ENCODE assay signal across 8 cellular contexts in genomic region chr3:154323921-154324738, GRCh38. TPM values are rescaled to one million over a fixed set of nuclear protein-coding genes. Genes with fewer than 3 reads are reported as not detected.
A peak's percentile ranks its signal among the peaks of the same experiment; 100 is the strongest.
DNase-seq lines count a peak whose midpoint lies in the region; ATAC-seq and TF ChIP-seq lines count a peak whose summit lies in the region.

A gene with protein sequence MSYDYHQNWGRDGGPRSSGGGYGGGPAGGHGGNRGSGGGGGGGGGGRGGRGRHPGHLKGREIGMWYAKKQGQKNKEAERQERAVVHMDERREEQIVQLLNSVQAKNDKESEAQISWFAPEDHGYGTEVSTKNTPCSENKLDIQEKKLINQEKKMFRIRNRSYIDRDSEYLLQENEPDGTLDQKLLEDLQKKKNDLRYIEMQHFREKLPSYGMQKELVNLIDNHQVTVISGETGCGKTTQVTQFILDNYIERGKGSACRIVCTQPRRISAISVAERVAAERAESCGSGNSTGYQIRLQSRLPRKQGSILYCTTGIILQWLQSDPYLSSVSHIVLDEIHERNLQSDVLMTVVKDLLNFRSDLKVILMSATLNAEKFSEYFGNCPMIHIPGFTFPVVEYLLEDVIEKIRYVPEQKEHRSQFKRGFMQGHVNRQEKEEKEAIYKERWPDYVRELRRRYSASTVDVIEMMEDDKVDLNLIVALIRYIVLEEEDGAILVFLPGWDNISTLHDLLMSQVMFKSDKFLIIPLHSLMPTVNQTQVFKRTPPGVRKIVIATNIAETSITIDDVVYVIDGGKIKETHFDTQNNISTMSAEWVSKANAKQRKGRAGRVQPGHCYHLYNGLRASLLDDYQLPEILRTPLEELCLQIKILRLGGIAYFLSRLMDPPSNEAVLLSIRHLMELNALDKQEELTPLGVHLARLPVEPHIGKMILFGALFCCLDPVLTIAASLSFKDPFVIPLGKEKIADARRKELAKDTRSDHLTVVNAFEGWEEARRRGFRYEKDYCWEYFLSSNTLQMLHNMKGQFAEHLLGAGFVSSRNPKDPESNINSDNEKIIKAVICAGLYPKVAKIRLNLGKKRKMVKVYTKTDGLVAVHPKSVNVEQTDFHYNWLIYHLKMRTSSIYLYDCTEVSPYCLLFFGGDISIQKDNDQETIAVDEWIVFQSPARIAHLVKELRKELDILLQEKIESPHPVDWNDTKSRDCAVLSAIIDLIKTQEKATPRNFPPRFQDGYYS (minus strand): TSS chr3:154324487. CDS start chr3:154324416, 71 bp downstream.

- DNase-seq in NCI-H1092 (lab: John Stamatoyannopoulos, UW): peak; percentile 96
- DNase-seq in activated naive CD4-positive, alpha-beta T cell treated with anti-CD3 and anti-CD28 coated beads, Interleukin-2, amount 50 U/mL, for 72 hours (ENCODE audit: low spot score in 2 of 2): peak; percentile 78 to 85
- peak; percentile 92 for DNase-seq in glutamatergic neuron
- DNase-seq in osteoblast (ENCODE audit: insufficient read length, low spot score, missing footprints): peak; percentile 93
- DNase-seq in thoracic aorta (ENCODE audit: low spot score): peak; percentile 70

- peaks cover 6% of the 10 kb centered on the region for H3K4me1 ChIP-seq in osteoblast (ENCODE audit: insufficient read depth, low read length)
- H3K4me1 ChIP-seq in thoracic aorta (ENCODE audit: control insufficient read depth in 1 of 2, low read depth in 2 of 2): peaks cover 20 to 40% of the 10 kb centered on the region in 2 donors

- H3K9me3 Mint-ChIP-seq in activated naive CD4-positive, alpha-beta T cell treated with anti-CD3 and anti-CD28 coated beads, Interleukin-2, amount 50 U/mL, for 72 hours: peaks cover 5 to 7% of the 10 kb centered on the region in 2 donors
- peaks cover 1% of the 10 kb centered on the region for H3K9me3 Mint-ChIP-seq in glutamatergic neuron (ENCODE audit: unreplicated experiment)

- H3K27me3 ChIP-seq in osteoblast (ENCODE audit: insufficient read depth, low read length) (no peaks in the 10 kb centered on the region), thoracic aorta (replicated peaks; ENCODE audit: insufficient read depth) (no peaks in the 10 kb centered on the region)

- H3K9me3 ChIP-seq in osteoblast (ENCODE audit: low read depth, low read length): no peaks in the 10 kb centered on the region
- no peaks in the 10 kb centered on the region for H3K9me3 ChIP-seq in thoracic aorta

- peak within 1 kb of the TSS; percentile 94 for H3K4me2 ChIP-seq in osteoblast (ENCODE audit: insufficient read depth, low read length)

- ATAC-seq in HG02610 (IDR thresholded peaks at IDR 0.05; ENCODE audit: unreplicated experiment) (peak; percentile 96), SK-N-SH treated with all-trans-retinoic acid at 6 μM for 48 hours (peak; percentile 98), thoracic aorta (ENCODE audit: insufficient number of reproducible peaks, low FRiP score, low read depth) (peak; percentile 97)
- peak; percentile 94 to 96 for ATAC-seq in activated naive CD4-positive, alpha-beta T cell treated with anti-CD3 and anti-CD28 coated beads, Interleukin-2, amount 50 U/mL, for 72 hours

- H3K27me3 Mint-ChIP-seq in glutamatergic neuron (ENCODE audit: unreplicated experiment): peaks cover 1% of the 10 kb centered on the region

- H2AFZ ChIP-seq in osteoblast (ENCODE audit: low read length): peak within 1 kb of the TSS; percentile 89

- H4K20me1 ChIP-seq in osteoblast (ENCODE audit: insufficient read depth, low read length): peaks cover 18% of the 10 kb centered on the region

- H3K79me2 ChIP-seq in osteoblast (ENCODE audit: insufficient read depth, low read length): peaks cover 52% of the 10 kb centered on the region

- peak within 1 kb of the TSS; percentile 94 for H3K4me3 Mint-ChIP-seq in glutamatergic neuron (ENCODE audit: unreplicated experiment)

- H3K4me1 Mint-ChIP-seq in glutamatergic neuron (ENCODE audit: low read depth, unreplicated experiment): peaks cover 6% of the 10 kb centered on the region

- H3K36me3 ChIP-seq in osteoblast (ENCODE audit: insufficient read depth, low read length) (no peaks in the 10 kb centered on the region), thoracic aorta (no peaks in the 10 kb centered on the region)

- H3K4me3 ChIP-seq in GM08714 (ENCODE audit: low read length) (peak within 1 kb of the TSS; percentile 88), osteoblast (ENCODE audit: insufficient read depth, low read length) (peak within 1 kb of the TSS; percentile 85), thoracic aorta (peak within 1 kb of the TSS; percentile 84)

- H3K36me3 Mint-ChIP-seq in activated naive CD4-positive, alpha-beta T cell treated with anti-CD3 and anti-CD28 coated beads, Interleukin-2, amount 50 U/mL, for 72 hours: peaks cover 10 to 26% of the 10 kb centered on the region in 2 donors
- H3K36me3 Mint-ChIP-seq in glutamatergic neuron (ENCODE audit: unreplicated experiment): no peaks in the 10 kb centered on the region

- peak within 1 kb of the TSS; percentile 97 to 99 for H3K27ac Mint-ChIP-seq in activated naive CD4-positive, alpha-beta T cell treated with anti-CD3 and anti-CD28 coated beads, Interleukin-2, amount 50 U/mL, for 72 hours
- peak within 1 kb of the TSS; percentile 94 for H3K27ac Mint-ChIP-seq in glutamatergic neuron (ENCODE audit: unreplicated experiment)

- TF ChIP-seq CTCF in glutamatergic neuron (IDR thresholded peaks at IDR 0.05; ENCODE audit: partially characterized antibody, unreplicated experiment): no peak
- no peak for TF ChIP-seq CTCF in osteoblast (IDR thresholded peaks at IDR 0.05; ENCODE audit: extremely low read depth, low read depth, low read length)
- TF ChIP-seq CTCF in thoracic aorta (IDR thresholded peaks at IDR 0.05): no peak

- H3K27ac ChIP-seq in osteoblast (ENCODE audit: low read depth, low read length) (peak within 1 kb of the TSS; percentile 95), thoracic aorta (peak within 1 kb of the TSS; percentile 82 to 90)

TF ChIP-seq in SK-N-SH treated with all-trans-retinoic acid at 6 μM for 48 hours, 23 proteins besides CTCF, POLR2A, EP300 and RAD21 (continues in another document):
- no peak for TF ChIP-seq OSR1 (CRISPR knock-in tag; IDR thresholded peaks at IDR 0.05)
- no peak for TF ChIP-seq BACH2 (CRISPR knock-in tag; IDR thresholded peaks at IDR 0.05; ENCODE audit: borderline replicate concordance)
- TF ChIP-seq CREB5 (CRISPR knock-in tag; IDR thresholded peaks at IDR 0.05; ENCODE audit: low read depth): no peak
- TF ChIP-seq, protein P1, sequence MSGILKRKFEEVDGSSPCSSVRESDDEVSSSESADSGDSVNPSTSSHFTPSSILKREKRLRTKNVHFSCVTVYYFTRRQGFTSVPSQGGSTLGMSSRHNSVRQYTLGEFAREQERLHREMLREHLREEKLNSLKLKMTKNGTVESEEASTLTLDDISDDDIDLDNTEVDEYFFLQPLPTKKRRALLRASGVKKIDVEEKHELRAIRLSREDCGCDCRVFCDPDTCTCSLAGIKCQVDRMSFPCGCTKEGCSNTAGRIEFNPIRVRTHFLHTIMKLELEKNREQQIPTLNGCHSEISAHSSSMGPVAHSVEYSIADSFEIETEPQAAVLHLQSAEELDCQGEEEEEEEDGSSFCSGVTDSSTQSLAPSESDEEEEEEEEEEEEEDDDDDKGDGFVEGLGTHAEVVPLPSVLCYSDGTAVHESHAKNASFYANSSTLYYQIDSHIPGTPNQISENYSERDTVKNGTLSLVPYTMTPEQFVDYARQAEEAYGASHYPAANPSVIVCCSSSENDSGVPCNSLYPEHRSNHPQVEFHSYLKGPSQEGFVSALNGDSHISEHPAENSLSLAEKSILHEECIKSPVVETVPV (CRISPR knock-in tag; IDR thresholded peaks at IDR 0.05): peak; percentile 9; the same call in 1 of the 2 replicates
- TF ChIP-seq, protein P2, sequence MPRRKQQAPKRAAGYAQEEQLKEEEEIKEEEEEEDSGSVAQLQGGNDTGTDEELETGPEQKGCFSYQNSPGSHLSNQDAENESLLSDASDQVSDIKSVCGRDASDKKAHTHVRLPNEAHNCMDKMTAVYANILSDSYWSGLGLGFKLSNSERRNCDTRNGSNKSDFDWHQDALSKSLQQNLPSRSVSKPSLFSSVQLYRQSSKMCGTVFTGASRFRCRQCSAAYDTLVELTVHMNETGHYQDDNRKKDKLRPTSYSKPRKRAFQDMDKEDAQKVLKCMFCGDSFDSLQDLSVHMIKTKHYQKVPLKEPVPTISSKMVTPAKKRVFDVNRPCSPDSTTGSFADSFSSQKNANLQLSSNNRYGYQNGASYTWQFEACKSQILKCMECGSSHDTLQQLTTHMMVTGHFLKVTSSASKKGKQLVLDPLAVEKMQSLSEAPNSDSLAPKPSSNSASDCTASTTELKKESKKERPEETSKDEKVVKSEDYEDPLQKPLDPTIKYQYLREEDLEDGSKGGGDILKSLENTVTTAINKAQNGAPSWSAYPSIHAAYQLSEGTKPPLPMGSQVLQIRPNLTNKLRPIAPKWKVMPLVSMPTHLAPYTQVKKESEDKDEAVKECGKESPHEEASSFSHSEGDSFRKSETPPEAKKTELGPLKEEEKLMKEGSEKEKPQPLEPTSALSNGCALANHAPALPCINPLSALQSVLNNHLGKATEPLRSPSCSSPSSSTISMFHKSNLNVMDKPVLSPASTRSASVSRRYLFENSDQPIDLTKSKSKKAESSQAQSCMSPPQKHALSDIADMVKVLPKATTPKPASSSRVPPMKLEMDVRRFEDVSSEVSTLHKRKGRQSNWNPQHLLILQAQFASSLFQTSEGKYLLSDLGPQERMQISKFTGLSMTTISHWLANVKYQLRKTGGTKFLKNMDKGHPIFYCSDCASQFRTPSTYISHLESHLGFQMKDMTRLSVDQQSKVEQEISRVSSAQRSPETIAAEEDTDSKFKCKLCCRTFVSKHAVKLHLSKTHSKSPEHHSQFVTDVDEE (CRISPR knock-in tag; IDR thresholded peaks at IDR 0.05): no peak
- no peak for TF ChIP-seq GLIS3 (CRISPR knock-in tag; IDR thresholded peaks at IDR 0.05)
- no peak for TF ChIP-seq ARNTL (CRISPR knock-in tag; IDR thresholded peaks at IDR 0.05; ENCODE audit: borderline replicate concordance, low read depth)
- TF ChIP-seq ZNF565 (CRISPR knock-in tag; conservative IDR thresholded peaks at IDR 0.05; ENCODE audit: low read depth): no peak
- TF ChIP-seq ZNF8 (CRISPR knock-in tag; IDR thresholded peaks at IDR 0.05): peak; percentile 64; the same call in 1 of the 2 replicates

RNA-seq across cellular contexts. Expression of the gene that starts here (rescaled TPM):
- 10 to 100 TPM; 67.3 to 85.5 TPM for total RNA-seq in activated naive CD4-positive, alpha-beta T cell treated with anti-CD3 and anti-CD28 coated beads, Interleukin-2, amount 50 U/mL, for 72 hours
- total RNA-seq in glutamatergic neuron (ENCODE audit: unreplicated experiment) (147 TPM), osteoblast (39.2 and 40.2 TPM in 2 replicates), thoracic aorta (100 to 1,000 TPM in 1 of 2 donors, 10 to 100 TPM in 1; 71.5 to 128 TPM)

Comparison
In these comparisons a context has a peak if more than half of its experiments do, and no peak if none do; other contexts are left out.
1. Peak in every context shown above with its lines: DNase-seq, ATAC-seq, H3K4me3 ChIP-seq and H3K27ac ChIP-seq.